ENCODE assay signal across 1 cellular context in the genomic region with DNA sequence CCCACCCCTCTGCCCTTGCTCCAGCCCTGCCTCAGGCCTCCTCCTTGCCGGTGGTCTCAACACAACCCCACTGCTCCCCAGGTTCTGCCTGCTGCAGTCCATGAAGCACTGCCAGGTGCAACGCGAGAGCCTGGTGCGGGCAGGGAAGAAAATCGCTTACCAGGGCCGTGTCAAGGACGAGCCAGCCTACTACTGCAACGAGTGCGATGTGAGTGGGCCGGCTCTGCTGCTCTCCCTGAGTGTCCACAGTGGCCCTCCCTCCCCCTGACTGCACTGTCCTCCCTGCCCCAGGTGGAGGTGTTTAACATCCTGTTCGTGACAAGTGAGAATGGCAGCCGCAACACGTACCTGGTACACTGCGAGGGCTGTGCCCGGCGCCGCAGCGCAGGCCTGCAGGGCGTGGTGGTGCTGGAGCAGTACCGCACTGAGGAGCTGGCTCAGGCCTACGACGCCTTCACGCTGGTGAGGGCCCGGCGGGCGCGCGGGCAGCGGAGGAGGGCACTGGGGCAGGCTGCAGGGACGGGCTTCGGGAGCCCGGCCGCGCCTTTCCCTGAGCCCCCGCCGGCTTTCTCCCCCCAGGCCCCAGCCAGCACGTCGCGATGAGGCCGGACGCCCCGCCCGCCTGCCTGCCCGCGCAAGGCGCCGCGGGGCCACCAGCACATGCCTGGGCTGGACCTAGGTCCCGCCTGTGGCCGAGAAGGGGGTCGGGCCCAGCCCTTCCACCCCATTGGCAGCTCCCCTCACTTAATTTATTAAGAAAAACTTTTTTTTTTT.
TF ChIP-seq lines count a peak whose summit lies in the region.

No MANE protein-coding gene starts in this region.

TF ChIP-seq in HepG2, 621 proteins besides CTCF, POLR2A, EP300 and RAD21:
- TF ChIP-seq RBM22 (optimal IDR thresholded peaks at IDR 0.05; ENCODE audit: low read length) (peak; percentile 34), AGO2 (optimal IDR thresholded peaks at IDR 0.05; ENCODE audit: low read depth, low read length) (peak; percentile 69), HES4 (CRISPR knock-in tag; IDR thresholded peaks at IDR 0.05; ENCODE audit: borderline replicate concordance) (no peak), ZNF660 (CRISPR knock-in tag; IDR thresholded peaks at IDR 0.05; ENCODE audit: borderline replicate concordance, low read depth) (no peak), RBFOX2 (IDR thresholded peaks at IDR 0.05; ENCODE audit: low read depth, low read length) (peak; percentile 63; the same call in 1 of the 2 replicates), GPN1 (CRISPR knock-in tag; IDR thresholded peaks at IDR 0.05; ENCODE audit: borderline replicate concordance) (no peak), RFX3 (CRISPR knock-in tag; IDR thresholded peaks at IDR 0.05) (no peak), ZNF3 (CRISPR knock-in tag; IDR thresholded peaks at IDR 0.05) (no peak)
- TF ChIP-seq, protein P1, sequence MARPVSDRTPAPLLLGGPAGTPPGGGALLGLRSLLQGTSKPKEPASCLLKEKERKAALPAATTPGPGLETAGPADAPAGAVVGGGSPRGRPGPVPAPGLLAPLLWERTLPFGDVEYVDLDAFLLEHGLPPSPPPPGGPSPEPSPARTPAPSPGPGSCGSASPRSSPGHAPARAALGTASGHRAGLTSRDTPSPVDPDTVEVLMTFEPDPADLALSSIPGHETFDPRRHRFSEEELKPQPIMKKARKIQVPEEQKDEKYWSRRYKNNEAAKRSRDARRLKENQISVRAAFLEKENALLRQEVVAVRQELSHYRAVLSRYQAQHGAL (CRISPR knock-in tag; IDR thresholded peaks at IDR 0.05; ENCODE audit: not compliant biosample characterization) = no peak
- TF ChIP-seq, protein P2, sequence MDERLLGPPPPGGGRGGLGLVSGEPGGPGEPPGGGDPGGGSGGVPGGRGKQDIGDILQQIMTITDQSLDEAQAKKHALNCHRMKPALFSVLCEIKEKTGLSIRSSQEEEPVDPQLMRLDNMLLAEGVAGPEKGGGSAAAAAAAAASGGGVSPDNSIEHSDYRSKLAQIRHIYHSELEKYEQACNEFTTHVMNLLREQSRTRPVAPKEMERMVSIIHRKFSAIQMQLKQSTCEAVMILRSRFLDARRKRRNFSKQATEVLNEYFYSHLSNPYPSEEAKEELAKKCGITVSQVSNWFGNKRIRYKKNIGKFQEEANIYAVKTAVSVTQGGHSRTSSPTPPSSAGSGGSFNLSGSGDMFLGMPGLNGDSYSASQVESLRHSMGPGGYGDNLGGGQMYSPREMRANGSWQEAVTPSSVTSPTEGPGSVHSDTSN (CRISPR knock-in tag; IDR thresholded peaks at IDR 0.05) = no peak
